Comparison of ENCODE assay signal across 8 cellular contexts in genomic region chr3:143970773-143971366, GRCh38. TPM values are rescaled to one million over a fixed set of nuclear protein-coding genes. Genes with fewer than 3 reads are reported as not detected.
DNase-seq lines count a peak whose midpoint lies in the region; ATAC-seq and TF ChIP-seq lines count a peak whose summit lies in the region.

No MANE protein-coding gene starts in this region.

- WGBS in heart left ventricle, 4 donors: 0 to 2% (median 1%) methylated on average over 27 to 37 of the region's 37 CpGs

- no peaks in the 10 kb centered on the region for H3K36me3 Mint-ChIP-seq in activated naive CD8-positive, alpha-beta T cell

- DNase-seq in SJSA1 (ENCODE audit: low read depth in 1 of 2, low spot score in 2 of 2) (peak in 1 of 2 experiments; percentile 45), heart left ventricle (peak; percentile 52 to 83 (median 62)), posterior cingulate gyrus (peak; percentile 22 to 88 (median 41)), ureter (ENCODE audit: low spot score) (peak; percentile 46)

- H3K4me1 Mint-ChIP-seq in activated naive CD8-positive, alpha-beta T cell (ENCODE audit: low read depth): peaks cover 28% of the 10 kb centered on the region

- intact Hi-C loops in heart left ventricle (cut with DNase I): loop anchor here in 2 of 10 donors (10.0 kb wide), 2 partner anchors 294 to 794 kb away; no protein-coding TSS in a partner anchor
- intact Hi-C loops in posterior cingulate gyrus (cut with DNase I): loop anchor here (5.0 kb wide), 1 partner anchor 61 kb away; no protein-coding TSS in a partner anchor

- H3K4me3 ChIP-seq in SJSA1 (peak overlapping the region; percentile 55), heart left ventricle (peak overlapping the region; percentile 82 to 97 (median 88))

- TF ChIP-seq CTCF in C4-2B (conservative IDR thresholded peaks at IDR 0.05): no peak
- peak in 2 of 12 donors; percentile 8 to 12 for TF ChIP-seq CTCF in heart left ventricle (IDR thresholded peaks at IDR 0.05)

- ATAC-seq in GM19438 (IDR thresholded peaks at IDR 0.05; ENCODE audit: low read depth, unreplicated experiment) (peak; percentile 17), HG03521 (IDR thresholded peaks at IDR 0.05; ENCODE audit: unreplicated experiment) (peak; percentile 17), heart left ventricle (peak in 3 of 4 donors; percentile 3 to 7 (median 6))

- peak overlapping the region; percentile 96 for H3K4me3 Mint-ChIP-seq in activated naive CD8-positive, alpha-beta T cell

- H3K27ac ChIP-seq in C4-2B (peak overlapping the region; percentile 79), SJSA1 (peak overlapping the region; percentile 34), heart left ventricle (peak overlapping the region; percentile 89 to 99 (median 96))

- H3K27me3 ChIP-seq in SJSA1 (replicated peaks) (no peaks in the 10 kb centered on the region; the same call in 1 of the 2 replicates), heart left ventricle (no peaks in the 10 kb centered on the region)

- no peaks in the 10 kb centered on the region for H3K9me3 Mint-ChIP-seq in activated naive CD8-positive, alpha-beta T cell (ENCODE audit: low read depth)

- no peak for TF ChIP-seq POLR2A in heart left ventricle (IDR thresholded peaks at IDR 0.05)

- H3K9me3 ChIP-seq in SJSA1 (replicated peaks) (no peaks in the 10 kb centered on the region), heart left ventricle (no peaks in the 10 kb centered on the region)

- peaks cover 5% of the 10 kb centered on the region for H3K27me3 Mint-ChIP-seq in activated naive CD8-positive, alpha-beta T cell

- peak overlapping the region; percentile 91 for H3K27ac Mint-ChIP-seq in activated naive CD8-positive, alpha-beta T cell

- H3K4me1 ChIP-seq in SJSA1 (replicated peaks): 0 out of 2 replicates have a peak, but pooled peaks cover 5% of the 10 kb centered on the region
- peaks cover 0 to 26% (median 12%) of the 10 kb centered on the region in 12 donors for H3K4me1 ChIP-seq in heart left ventricle

- H3K36me3 ChIP-seq in SJSA1 (no peaks in the 10 kb centered on the region), heart left ventricle (no peaks in the 10 kb centered on the region)

RNA-seq across cellular contexts. Expression of gene DIPK2A, which starts 0.8 kb away (rescaled TPM):
- total RNA-seq in SJSA1 (2014; rRNA removed; shearing (Covaris generic)): 6.3 and 23.2 TPM in 2 replicates
- 10 to 100 TPM in 5 of 9 donors, 1 to 10 TPM in 4; 5.2 to 13.9 (median 10.5) TPM for total RNA-seq in heart left ventricle
- 1 to 10 TPM; 3.3 to 4.7 TPM for polyA plus RNA-seq in heart left ventricle
- total RNA-seq in ureter: 24.7 TPM

Comparison
In these comparisons a context has a peak if more than half of its experiments do, and no peak if none do; other contexts are left out.
1. H3K27ac ChIP-seq: peak in every context shown above with its lines; median percentile 96 in heart left ventricle; 79 in C4-2B; 34 in SJSA1.